In genomic region chr6:144216668-144217218, GRCh38 we compare ENCODE assay signal across 8 cellular contexts.
DNase-seq lines count a peak whose midpoint lies in the region; ATAC-seq, FAIRE-seq and TF ChIP-seq lines count a peak whose summit lies in the region.

No MANE protein-coding gene starts in this region.

- peaks cover 0 to 6% (median 0%) of the 10 kb centered on the region in 5 donors for H3K27me3 Mint-ChIP-seq in naive thymus-derived CD4-positive, alpha-beta T cell

- intact Hi-C loops in naive thymus-derived CD4-positive, alpha-beta T cell (cut with micrococcal nuclease): loop anchor here (1.0 to 10.0 kb wide), 18 partner anchors 65 to 1748 kb away; partner anchors contain the start of genes ADAT2 (in 2 of the 2), EPM2A (in 2 of the 2), LTV1 (in 2 of the 2) and PEX3 (in 2 of the 2)

- FAIRE-seq in RCC 7860 (lab: Jason Lieb, UNC): no peak
- no peak for FAIRE-seq in H1 (lab: Jason Lieb, UNC)

- no peaks in the 10 kb centered on the region for H3K27me3 ChIP-seq in H1 (replicated peaks in 1 of 4; ENCODE audit: control insufficient read depth in 3 of 4, extremely low read depth in 1 of 4, insufficient read depth in 3 of 4, low read length in 3 of 4)
- no peaks in the 10 kb centered on the region for H3K27me3 ChIP-seq in naive thymus-derived CD4-positive, alpha-beta T cell (ENCODE audit: control insufficient read depth in 2 of 2, insufficient read depth in 2 of 2, low read length in 2 of 2)

- no peak overlapping the region; the same call in 1 of the 2 replicates for H3K27ac ChIP-seq in H1 (ENCODE audit: low read depth, low read length)
- H3K27ac ChIP-seq in naive thymus-derived CD4-positive, alpha-beta T cell (ENCODE audit: low read depth, low read length): peak overlapping the region; percentile 86

- DNase-seq in activated gamma-delta T cell (lab: John Stamatoyannopoulos, UW) (peak; percentile 48), activated gamma-delta T cell treated with Interleukin-2 at 50 U/mL for 16 hours (no peak), RCC 7860 (ENCODE audit: low spot score) (peak; percentile 88), H1 (ENCODE audit: low read depth in 1 of 2, low spot score in 2 of 2) (no peak), mesenteric fat pad (ENCODE audit: low spot score) (no peak), DMS 273 treated with DMSO at 0.1 percent for 48 hours (lab: John Stamatoyannopoulos, UW) (no peak)
- peak in 1 of 9 donors; percentile 65 for DNase-seq in naive thymus-derived CD4-positive, alpha-beta T cell

- no peaks in the 10 kb centered on the region for H4K20me1 ChIP-seq in H1 (replicated peaks in 1 of 2; ENCODE audit: control insufficient read depth in 1 of 2, insufficient read depth in 2 of 2, low read length in 2 of 2)

- H3K14ac ChIP-seq in H1 (ENCODE audit: insufficient read length): no peak overlapping the region

- H3K4me1 ChIP-seq in H1 (replicated peaks in 1 of 4; ENCODE audit: control insufficient read depth in 3 of 4, insufficient read depth in 4 of 4, low read length in 3 of 4): peaks cover 2 to 9% (median 7%) of the 10 kb centered on the region in 4 experiments; a peak in 6 of 7 replicates
- peaks cover 15 to 18% of the 10 kb centered on the region in 2 donors for H3K4me1 ChIP-seq in naive thymus-derived CD4-positive, alpha-beta T cell (ENCODE audit: control insufficient read depth in 2 of 2, insufficient read depth in 2 of 2, low read length in 2 of 2)

- peak overlapping the region; percentile 84 to 99 (median 97) for H3K4me3 Mint-ChIP-seq in naive thymus-derived CD4-positive, alpha-beta T cell

- POLR2A ChIA-PET in H1 (lab: Charles Lee; ENCODE audit: partially characterized antibody): interaction anchor here (0.7 to 1.4 kb wide), 8 partner anchors 8 to 265 kb away, joined by 3 to 6 read pairs (median 3); partner anchors contain the start of gene UTRN
- POLR2A ChIA-PET in naive thymus-derived CD4-positive, alpha-beta T cell (lab: Charles Lee): interaction anchor here (0.5 to 1.2 kb wide), 6 partner anchors 9 to 1613 kb away, joined by 3 to 4 read pairs (median 3); partner anchors contain the start of gene SF3B5

- TF ChIP-seq RAD21 in H1 (IDR thresholded peaks at IDR 0.05 in 1 of 2, conservative IDR thresholded peaks at IDR 0.05 in 1 of 2; ENCODE audit: low read depth in 2 of 2, low read length in 2 of 2): peak; percentile 22 to 38; a peak in 3 of 4 replicates

- TF ChIP-seq POLR2A in H1 (IDR thresholded peaks at IDR 0.05; ENCODE audit: control extremely low read depth in 1 of 2, low read depth in 2 of 2, low read length in 2 of 2): no peak

- no peak overlapping the region for H4K91ac ChIP-seq in H1 (replicated peaks; ENCODE audit: insufficient read length, low read length)

- peak overlapping the region; percentile 75 for H3K4ac ChIP-seq in H1 (replicated peaks; ENCODE audit: insufficient read length, low read depth, low read length)

- no peaks in the 10 kb centered on the region for H3K79me2 ChIP-seq in H1 (ENCODE audit: control insufficient read depth in 1 of 2, insufficient read depth in 2 of 2, low read length in 2 of 2)

- H4K5ac ChIP-seq in H1 (ENCODE audit: insufficient read length, low read depth, low read length): peak overlapping the region; percentile 86

- peak overlapping the region; percentile 91 to 100 (median 100) for H3K27ac Mint-ChIP-seq in naive thymus-derived CD4-positive, alpha-beta T cell

- no peak overlapping the region for H3K23ac ChIP-seq in H1 (ENCODE audit: insufficient read length)

- 14% methylated on average over 13 of the region's 18 CpGs; no CpG with 5 or more reads in 1 of the 2 experiments for WGBS in H1 (ENCODE audit: extremely low coverage in 1 of 2, insufficient coverage in 1 of 2, insufficient read length in 1 of 2, insufficient replicate concordance in 2 of 2, low coverage in 1 of 2, low lambda C conversion rate in 2 of 2, missing lambda C conversion rate in 1 of 2), 2 experiments

- H3K36me3 Mint-ChIP-seq in naive thymus-derived CD4-positive, alpha-beta T cell: peaks cover 0 to 8% (median 0%) of the 10 kb centered on the region in 5 donors

- CTCF ChIA-PET in H1 (lab: Charles Lee; ENCODE audit: partially characterized antibody): interaction anchor here (0.7 to 3.7 kb wide), 17 partner anchors 8 to 257 kb away, joined by 3 to 33 read pairs (median 4); no protein-coding TSS in a partner anchor
- CTCF ChIA-PET in naive thymus-derived CD4-positive, alpha-beta T cell (lab: Charles Lee): interaction anchor here (1.0 to 1.8 kb wide), 2 partner anchors 65 to 275 kb away, joined by 3 to 4 read pairs; no protein-coding TSS in a partner anchor

- peak overlapping the region; percentile 60 to 79 (median 68) for H3K4me3 ChIP-seq in H1 (ENCODE audit: extremely low read depth in 1 of 4, insufficient read depth in 2 of 4, low read depth in 3 of 4, low read length in 4 of 4)
- H3K4me3 ChIP-seq in naive thymus-derived CD4-positive, alpha-beta T cell (ENCODE audit: low read length): peak overlapping the region; percentile 73

- peak overlapping the region; percentile 55; the same call in 1 of the 2 replicates for H3K18ac ChIP-seq in H1 (ENCODE audit: extremely low read depth, low read length)

- no peak overlapping the region for H2BK120ac ChIP-seq in H1 (replicated peaks; ENCODE audit: low read depth, low read length)

- H2BK12ac ChIP-seq in H1 (ENCODE audit: low read depth, low read length): no peak overlapping the region; the same call in 1 of the 2 replicates

- H2BK20ac ChIP-seq in H1 (ENCODE audit: low read length): no peak overlapping the region

- peaks cover 0 to 20% (median 0%) of the 10 kb centered on the region in 11 donors for H3K9me3 Mint-ChIP-seq in naive thymus-derived CD4-positive, alpha-beta T cell

- no peaks in the 10 kb centered on the region for H3K79me1 ChIP-seq in H1 (ENCODE audit: low read depth, low read length)

- peak overlapping the region in 3 of 4 experiments; percentile 39 to 80 (median 76); a peak in 5 of 7 replicates for H3K9ac ChIP-seq in H1 (replicated peaks in 1 of 4; ENCODE audit: extremely low read depth in 1 of 4, low read depth in 3 of 4, low read length in 3 of 4)

- no peak overlapping the region for H3K56ac ChIP-seq in H1 (replicated peaks; ENCODE audit: insufficient read length, low read depth, low read length)

- peak in 2 of 3 experiments; percentile 21 to 30; a peak in 3 of 4 replicates for TF ChIP-seq CTCF in H1 (IDR thresholded peaks at IDR 0.05; ENCODE audit: control extremely low read depth in 1 of 3, insufficient read depth in 1 of 3, low read depth in 1 of 3, low read length in 3 of 3)

- H2AFZ ChIP-seq in H1 (ENCODE audit: low read length): peak overlapping the region; percentile 89

- peaks cover 4% of the 10 kb centered on the region for H3K23me2 ChIP-seq in H1 (ENCODE audit: low read depth, low read length)

- 0 out of 2 replicates have a peak overlapping the region, but pooled peaks have one; percentile 35 for H2BK5ac ChIP-seq in H1 (ENCODE audit: low read depth, low read length)

- no peaks in the 10 kb centered on the region for H3K36me3 ChIP-seq in H1 (ENCODE audit: control insufficient read depth in 2 of 4, insufficient read depth in 4 of 4, low read length in 3 of 4)
- peaks cover 0 to 3% (median 0%) of the 10 kb centered on the region in 3 experiments for H3K36me3 ChIP-seq in naive thymus-derived CD4-positive, alpha-beta T cell (ENCODE audit: control insufficient read depth in 2 of 3, insufficient read depth in 3 of 3, low read length in 3 of 3)

- H3K4me2 ChIP-seq in H1 (ENCODE audit: insufficient read depth in 1 of 2, low read depth in 2 of 2, low read length in 2 of 2): peak overlapping the region; percentile 60 to 70

- H3K9me3 ChIP-seq in H1 (ENCODE audit: insufficient read depth in 2 of 2, low read depth in 1 of 2, low read length in 1 of 2): no peaks in the 10 kb centered on the region
- no peaks in the 10 kb centered on the region for H3K9me3 ChIP-seq in naive thymus-derived CD4-positive, alpha-beta T cell (ENCODE audit: control insufficient read depth in 2 of 3, low read length in 3 of 3)

- peaks cover 12 to 48% (median 40%) of the 10 kb centered on the region in 7 donors for H3K4me1 Mint-ChIP-seq in naive thymus-derived CD4-positive, alpha-beta T cell

- peak overlapping the region; percentile 4; the same call in 1 of the 2 replicates for H4K8ac ChIP-seq in H1 (ENCODE audit: extremely low read depth, insufficient read depth, low read length)

- ATAC-seq in HG02870 (IDR thresholded peaks at IDR 0.05; ENCODE audit: unreplicated experiment): peak; percentile 41
- peak; percentile 57 for ATAC-seq in naive thymus-derived CD4-positive, alpha-beta T cell

- no peak overlapping the region for H2BK15ac ChIP-seq in H1 (ENCODE audit: low read length)

- H2AK5ac ChIP-seq in H1 (ENCODE audit: low read depth, low read length): no peak overlapping the region

- TF ChIP-seq EP300 in H1 (IDR thresholded peaks at IDR 0.05; ENCODE audit: borderline replicate concordance in 1 of 2, low read depth in 2 of 2, low read length in 2 of 2): no peak

TF ChIP-seq in H1, 55 proteins besides CTCF, POLR2A, EP300 and RAD21:
- TF ChIP-seq CREB1 (IDR thresholded peaks at IDR 0.05): no peak
- TF ChIP-seq JUN (IDR thresholded peaks at IDR 0.05; ENCODE audit: low read depth, low read length): no peak
- peak; percentile 28; the same call in 1 of the 2 replicates for TF ChIP-seq PHF8 (conservative IDR thresholded peaks at IDR 0.05; ENCODE audit: low read depth, low read length)
- no peak for TF ChIP-seq SUZ12 (IDR thresholded peaks at IDR 0.05; ENCODE audit: low read length)
- TF ChIP-seq EGR1 (IDR thresholded peaks at IDR 0.05; ENCODE audit: borderline replicate concordance, low read depth, low read length): no peak
- TF ChIP-seq CHD1 (IDR thresholded peaks at IDR 0.05; ENCODE audit: low read depth, low read length): no peak

Comparison
In these comparisons a context has a peak if more than half of its experiments do, and no peak if none do; other contexts are left out.
1. DNase-seq: peak in activated gamma-delta T cell (single experiment) and RCC 7860 (single experiment); none in activated gamma-delta T cell treated with Interleukin-2 at 50 U/mL for 16 hours (single experiment), H1 (0 of 2), mesenteric fat pad (single experiment) and DMS 273 treated with DMSO at 0.1 percent for 48 hours (single experiment).